ENCODE assay signal across 1 cellular context in genomic region chr13:41061914-41062837, GRCh38.
A peak's percentile ranks its signal among the peaks of the same experiment; 100 is the strongest.
TF ChIP-seq lines count a peak whose summit lies in the region.

No MANE protein-coding gene starts in this region.

TF ChIP-seq in HepG2, 621 proteins besides CTCF, POLR2A, EP300 and RAD21 (continued from another document and continues in another):
- TF ChIP-seq E2F5 (CRISPR knock-in tag; conservative IDR thresholded peaks at IDR 0.05) (no peak), PRPF4 (IDR thresholded peaks at IDR 0.05; ENCODE audit: low read depth, low read length, poor library complexity, severe bottlenecking) (no peak), MAFF (IDR thresholded peaks at IDR 0.05; ENCODE audit: low read depth, low read length) (no peak), NR3C1 (CRISPR knock-in tag; IDR thresholded peaks at IDR 0.05) (no peak), MTF2 (CRISPR knock-in tag; IDR thresholded peaks at IDR 0.05; ENCODE audit: borderline replicate concordance) (no peak), PRDM4 (CRISPR knock-in tag; IDR thresholded peaks at IDR 0.05; ENCODE audit: borderline replicate concordance) (no peak), HDAC1 (CRISPR knock-in tag; IDR thresholded peaks at IDR 0.05) (no peak), POLR2AphosphoS5 (IDR thresholded peaks at IDR 0.05; ENCODE audit: low read depth, low read length) (no peak), TBL1XR1 (IDR thresholded peaks at IDR 0.05; ENCODE audit: borderline replicate concordance, low read length, partially characterized antibody) (peak; percentile 10), ELF1 (CRISPR knock-in tag; IDR thresholded peaks at IDR 0.05) (no peak), ZNF382 (CRISPR knock-in tag; IDR thresholded peaks at IDR 0.05; ENCODE audit: borderline replicate concordance) (no peak), SMARCE1 (IDR thresholded peaks at IDR 0.05; ENCODE audit: borderline replicate concordance) (no peak), KDM3A (CRISPR knock-in tag; IDR thresholded peaks at IDR 0.05; ENCODE audit: low read depth) (no peak), ZNF772 (CRISPR knock-in tag; IDR thresholded peaks at IDR 0.05) (no peak), FOXK1 (CRISPR knock-in tag; IDR thresholded peaks at IDR 0.05; ENCODE audit: borderline replicate concordance, low read depth) (no peak), KMT2B (CRISPR knock-in tag; IDR thresholded peaks at IDR 0.05) (no peak), GTF3A (CRISPR knock-in tag; conservative IDR thresholded peaks at IDR 0.05) (0 out of 2 replicates have a peak, but pooled peaks have one; percentile 6), CEBPG (CRISPR knock-in tag; IDR thresholded peaks at IDR 0.05) (peak; percentile 79), MZF1 (CRISPR knock-in tag; IDR thresholded peaks at IDR 0.05; ENCODE audit: borderline replicate concordance) (no peak), NCOA5 (CRISPR knock-in tag; IDR thresholded peaks at IDR 0.05) (no peak), ZNF639 (CRISPR knock-in tag; conservative IDR thresholded peaks at IDR 0.05) (no peak), RAD51 (IDR thresholded peaks at IDR 0.05; ENCODE audit: borderline replicate concordance) (no peak), ZNF235 (CRISPR knock-in tag; IDR thresholded peaks at IDR 0.05; ENCODE audit: borderline replicate concordance) (no peak), MYPOP (CRISPR knock-in tag; IDR thresholded peaks at IDR 0.05) (no peak), ZNF607 (CRISPR knock-in tag; IDR thresholded peaks at IDR 0.05; ENCODE audit: borderline replicate concordance) (no peak), TERF1 (CRISPR knock-in tag; IDR thresholded peaks at IDR 0.05) (no peak), ZSCAN22 (CRISPR knock-in tag; IDR thresholded peaks at IDR 0.05) (no peak), MYNN (CRISPR knock-in tag; IDR thresholded peaks at IDR 0.05; ENCODE audit: low read depth) (no peak), SYNCRIP (IDR thresholded peaks at IDR 0.05; ENCODE audit: insufficient read depth, low read depth, low read length) (no peak), SMYD3 (CRISPR knock-in tag; IDR thresholded peaks at IDR 0.05) (no peak), ZNF800 (CRISPR knock-in tag; IDR thresholded peaks at IDR 0.05) (no peak), ARID4A (CRISPR knock-in tag; IDR thresholded peaks at IDR 0.05; ENCODE audit: borderline replicate concordance) (no peak), ZNF878 (CRISPR knock-in tag; IDR thresholded peaks at IDR 0.05) (no peak), ZNF788 (CRISPR knock-in tag; IDR thresholded peaks at IDR 0.05; ENCODE audit: borderline replicate concordance) (no peak), MAX (IDR thresholded peaks at IDR 0.05) (no peak), IKZF4 (CRISPR knock-in tag; IDR thresholded peaks at IDR 0.05; ENCODE audit: borderline replicate concordance, low read depth, not compliant biosample characterization) (no peak), SRSF1 (optimal IDR thresholded peaks at IDR 0.05; ENCODE audit: low read depth, low read length) (no peak), ZNF766 (CRISPR knock-in tag; IDR thresholded peaks at IDR 0.05; ENCODE audit: borderline replicate concordance) (no peak), BRF2 (CRISPR knock-in tag; IDR thresholded peaks at IDR 0.05) (no peak), ZBTB34 (CRISPR knock-in tag; IDR thresholded peaks at IDR 0.05) (no peak), ZNF292 (CRISPR knock-in tag; IDR thresholded peaks at IDR 0.05; ENCODE audit: borderline replicate concordance, low read depth) (no peak), ZNF468 (CRISPR knock-in tag; IDR thresholded peaks at IDR 0.05) (no peak), TCF12 (IDR thresholded peaks at IDR 0.05) (no peak), TCF12 (CRISPR knock-in tag; IDR thresholded peaks at IDR 0.05) (no peak), ZBTB38 (CRISPR knock-in tag; IDR thresholded peaks at IDR 0.05) (no peak), ZNF713 (CRISPR knock-in tag; IDR thresholded peaks at IDR 0.05) (no peak), TFE3 (CRISPR knock-in tag; IDR thresholded peaks at IDR 0.05) (no peak)
